23 cellular contexts compared by ENCODE assay signal in genomic region chr1:228000836-228001563, GRCh38. TPM values are rescaled to one million over a fixed set of nuclear protein-coding genes. Genes with fewer than 3 reads are reported as not detected.
"Had no signal": no experiment of that assay in that cellular context is flagged by ENCODE, and none has a peak within 500 bp of the region (broad histone marks: within the 10 kb centered on the region; RNA-seq: fewer than 3 reads in every experiment).

No MANE protein-coding gene starts in this region.

- H3K36me3 Mint-ChIP-seq: activated naive CD8-positive, alpha-beta T cell treated with anti-CD3 and anti-CD28 coated beads, Interleukin-2, amount 10 ng/mL, durations not matched to agents 7 days and 5 days; stimulated activated memory B cell treated with anti-CD40 and anti-IgM and Interleukin-4, amounts not matched to agents 10 μg/mL and 1 μg/mL and 100 μg/mL, for 72 hours; T-cell had no signal

- H3K36me3 ChIP-seq: brain microvascular endothelial cell, tibial nerve, vagina had no signal

- H3K27ac ChIP-seq: brain microvascular endothelial cell, epithelial cell of prostate, SK-N-MC, tibial nerve, vagina had no signal

- H3K27me3 ChIP-seq: vagina had no signal

- DNase-seq: activated naive CD4-positive, alpha-beta T cell; anterior cingulate cortex; brain microvascular endothelial cell; cerebellar nuclear complex; dermis blood vessel endothelial cell; effector memory CD8-positive, alpha-beta T cell; foreskin melanocyte; kidney glomerular epithelial cell; mesendoderm; substantia nigra; T-helper 9 cell had no signal

- H3K27ac Mint-ChIP-seq: activated CD8-positive, alpha-beta T cell treated with anti-CD3 and anti-CD28 coated beads, Interleukin-2, amount 10 ng/mL, durations not matched to agents 7 days and 5 days; activated naive CD8-positive, alpha-beta T cell treated with anti-CD3 and anti-CD28 coated beads, Interleukin-2, amount 10 ng/mL, durations not matched to agents 7 days and 5 days; effector memory CD8-positive, alpha-beta T cell; stimulated activated memory B cell treated with anti-CD40 and anti-IgM and Interleukin-4, amounts not matched to agents 10 μg/mL and 1 μg/mL and 100 μg/mL, for 72 hours; T-cell had no signal

- H3K4me1 Mint-ChIP-seq: activated naive CD8-positive, alpha-beta T cell treated with anti-CD3 and anti-CD28 coated beads, Interleukin-2, amount 10 ng/mL, durations not matched to agents 7 days and 5 days had no signal

- H3K4me3 Mint-ChIP-seq: activated CD8-positive, alpha-beta T cell treated with anti-CD3 and anti-CD28 coated beads, Interleukin-2, amount 10 ng/mL, durations not matched to agents 7 days and 5 days; activated naive CD8-positive, alpha-beta T cell treated with anti-CD3 and anti-CD28 coated beads, Interleukin-2, amount 10 ng/mL, durations not matched to agents 7 days and 5 days; effector memory CD8-positive, alpha-beta T cell; stimulated activated memory B cell treated with anti-CD40 and anti-IgM and Interleukin-4, amounts not matched to agents 10 μg/mL and 1 μg/mL and 100 μg/mL, for 72 hours; T-cell had no signal

- H3K4me3 ChIP-seq: SK-N-MC, tibial nerve, vagina had no signal

- H3K4me1 ChIP-seq: vagina had no signal

- ATAC-seq: activated CD4-positive, CD25-positive, alpha-beta regulatory T cell treated with anti-CD3 and anti-CD28 coated beads, Interleukin-2, amount 50 U/mL, for 24 hours; activated CD8-positive, alpha-beta T cell treated with anti-CD3 and anti-CD28 coated beads, Interleukin-2, amount 10 ng/mL, durations not matched to agents 7 days and 5 days; effector memory CD8-positive, alpha-beta T cell; stimulated activated memory B cell treated with anti-CD40 and anti-IgM and Interleukin-4, amounts not matched to agents 10 μg/mL and 1 μg/mL and 100 μg/mL, for 72 hours; T-cell had no signal

RNA-seq across cellular contexts. Expression of gene WNT3A, which starts 5.8 kb away (rescaled TPM):
- total RNA-seq: activated CD8-positive, alpha-beta T cell treated with anti-CD3 and anti-CD28 coated beads, Interleukin-2, amount 10 ng/mL, durations not matched to agents 7 days and 5 days; activated naive CD8-positive, alpha-beta T cell treated with anti-CD3 and anti-CD28 coated beads, Interleukin-2, amount 10 ng/mL, durations not matched to agents 7 days and 5 days; dermis blood vessel endothelial cell; fibroblast of lung; omental fat pad; pulmonary artery endothelial cell; tibial nerve; vagina had no signal
- polyA plus RNA-seq: fibroblast of lung had no signal

RNA-seq across cellular contexts. Expression of gene WNT9A, which starts 53.3 kb away (rescaled TPM):
- total RNA-seq: activated CD8-positive, alpha-beta T cell treated with anti-CD3 and anti-CD28 coated beads, Interleukin-2, amount 10 ng/mL, durations not matched to agents 7 days and 5 days had no signal
